ENCODE assay signal across 13 cellular contexts in genomic region chr3:155391583-155391982, GRCh38.
DNase-seq lines count a peak whose midpoint lies in the region; ATAC-seq and TF ChIP-seq lines count a peak whose summit lies in the region.
"Had no signal": no experiment of that assay in that cellular context is flagged by ENCODE, and none has a peak within 500 bp of the region (broad histone marks: within the 10 kb centered on the region; RNA-seq: fewer than 3 reads in every experiment).

No MANE protein-coding gene starts in this region.

- no peak overlapping the region for H3K9ac ChIP-seq in parathyroid adenoma

- ATAC-seq in GM21423 (IDR thresholded peaks at IDR 0.05; ENCODE audit: unreplicated experiment) (no peak), GM19397 (IDR thresholded peaks at IDR 0.05; ENCODE audit: unreplicated experiment) (no peak)

- CTCF ChIA-PET in Calu3 (lab: Charles Lee) = no interaction called here

- intact Hi-C loops in Calu3 (cut with micrococcal nuclease; ENCODE audit: unreplicated experiment) = no loop called here

- H3K79me2 ChIP-seq in parathyroid adenoma = no peaks in the 10 kb centered on the region

- TF ChIP-seq CTCF in Calu3 (IDR thresholded peaks at IDR 0.05; ENCODE audit: unreplicated experiment) (no peak), fibroblast of mammary gland (conservative IDR thresholded peaks at IDR 0.05; ENCODE audit: control insufficient read depth, insufficient read depth, low read depth, low read length) (no peak), parathyroid adenoma (IDR thresholded peaks at IDR 0.05) (no peak)

- no peaks in the 10 kb centered on the region for H3K36me3 Mint-ChIP-seq in Calu3 (ENCODE audit: insufficient read depth, unreplicated experiment)

- H3K4me1 ChIP-seq in parathyroid adenoma = peaks cover 2% of the 10 kb centered on the region

- H2AFZ ChIP-seq in parathyroid adenoma = peak overlapping the region; percentile 9

- H3K36me3 ChIP-seq in parathyroid adenoma (ENCODE audit: control insufficient read depth, insufficient read depth, low read length) = no peaks in the 10 kb centered on the region

- no peaks in the 10 kb centered on the region for H3K9me3 ChIP-seq in parathyroid adenoma (ENCODE audit: control insufficient read depth, low read length)

- DNase-seq in Calu3 (peak; percentile 67), NCI-H446 treated with DMSO at 0.1 percent for 48 hours (lab: John Stamatoyannopoulos, UW) (peak; percentile 38), fibroblast of mammary gland (ENCODE audit: low read depth) (peak; percentile 95), NCI-H82 treated with DMSO at 0.1 percent for 48 hours (lab: John Stamatoyannopoulos, UW; ENCODE audit: unreplicated experiment) (no peak), D341Med (ENCODE audit: low spot score) (no peak)
- DNase-seq: activated gamma-delta T cell treated with Interleukin-2 at 50 U/mL for 16 hours, foreskin melanocyte, NCI-H2081 treated with DMSO at 0.1 percent for 48 hours, T-helper 2 cell had no signal

- H3K4me2 ChIP-seq in parathyroid adenoma (ENCODE audit: low read length) = no peak overlapping the region

- no peak overlapping the region for H3K4me3 Mint-ChIP-seq in Calu3 (ENCODE audit: low read depth, unreplicated experiment)
- H3K4me3 Mint-ChIP-seq: stimulated activated naive CD8-positive, alpha-beta T cell treated with anti-CD3 and anti-CD28 coated beads, Interleukin-15, Interleukin-2, amounts not matched to agents 100 ng/mL and 50 ng/mL, for 24 hours had no signal

- H3K27ac ChIP-seq in parathyroid adenoma = no peak overlapping the region

- H3K27me3 Mint-ChIP-seq in Calu3 (ENCODE audit: unreplicated experiment) = no peaks in the 10 kb centered on the region
- H3K27me3 Mint-ChIP-seq: stimulated activated naive CD8-positive, alpha-beta T cell treated with anti-CD3 and anti-CD28 coated beads, Interleukin-15, Interleukin-2, amounts not matched to agents 100 ng/mL and 50 ng/mL, for 24 hours had no signal

- H3K27me3 ChIP-seq in parathyroid adenoma (ENCODE audit: control insufficient read depth, insufficient read depth, low read length) = no peaks in the 10 kb centered on the region

- peaks cover 2% of the 10 kb centered on the region for H3K9me3 Mint-ChIP-seq in Calu3 (ENCODE audit: low read depth, unreplicated experiment)

- no peak overlapping the region for H3K27ac Mint-ChIP-seq in Calu3 (ENCODE audit: unreplicated experiment)
- H3K27ac Mint-ChIP-seq: stimulated activated naive CD8-positive, alpha-beta T cell treated with anti-CD3 and anti-CD28 coated beads, Interleukin-15, Interleukin-2, amounts not matched to agents 100 ng/mL and 50 ng/mL, for 24 hours had no signal

- BruUV-seq in Calu3 (replicated peaks; lab: Mats Ljungman, UMichigan) = no TSS peak

- H3K4me3 ChIP-seq in fibroblast of mammary gland (ENCODE audit: control insufficient read depth, low read depth, low read length) (no peak overlapping the region), parathyroid adenoma (ENCODE audit: low read depth, low read length) (no peak overlapping the region)

- peaks cover 15% of the 10 kb centered on the region for H3K4me1 Mint-ChIP-seq in Calu3 (ENCODE audit: low read depth, unreplicated experiment)

Comparison
In these comparisons a context has a peak if more than half of its experiments do, and no peak if none do; other contexts are left out.
1. DNase-seq: peak in Calu3 (single experiment), NCI-H446 treated with DMSO at 0.1 percent for 48 hours (single experiment) and fibroblast of mammary gland (single experiment); none in NCI-H82 treated with DMSO at 0.1 percent for 48 hours (single experiment) and D341Med (single experiment).